ENCODE assay signal across 8 cellular contexts in genomic region chr1:6601865-6602668, GRCh38. TPM values are rescaled to one million over a fixed set of nuclear protein-coding genes. Genes with fewer than 3 reads are reported as not detected.
DNase-seq lines count a peak whose midpoint lies in the region; ATAC-seq and TF ChIP-seq lines count a peak whose summit lies in the region.

No MANE protein-coding gene starts in this region.

- H3K36me3 Mint-ChIP-seq in IgD-negative memory B cell (no peaks in the 10 kb centered on the region), nephron (ENCODE audit: low read depth) (peaks cover 7% of the 10 kb centered on the region)
- H3K36me3 Mint-ChIP-seq in activated CD8-positive, alpha-beta memory T cell treated with anti-CD3 and anti-CD28 coated beads, Interleukin-2, amount 10 ng/mL, durations not matched to agents 7 days and 5 days: peaks cover 16% of the 10 kb centered on the region

- H3K4me1 Mint-ChIP-seq in IgD-negative memory B cell (peaks cover 17 to 25% (median 18%) of the 10 kb centered on the region in 3 donors), nephron (peaks cover 43% of the 10 kb centered on the region)
- peaks cover 41% of the 10 kb centered on the region for H3K4me1 Mint-ChIP-seq in activated CD8-positive, alpha-beta memory T cell treated with anti-CD3 and anti-CD28 coated beads, Interleukin-2, amount 10 ng/mL, durations not matched to agents 7 days and 5 days

- H3K9me3 Mint-ChIP-seq in IgD-negative memory B cell (no peaks in the 10 kb centered on the region), nephron (no peaks in the 10 kb centered on the region)
- H3K9me3 Mint-ChIP-seq in activated CD8-positive, alpha-beta memory T cell treated with anti-CD3 and anti-CD28 coated beads, Interleukin-2, amount 10 ng/mL, durations not matched to agents 7 days and 5 days (ENCODE audit: low read depth): no peaks in the 10 kb centered on the region

- H3K27me3 Mint-ChIP-seq in IgD-negative memory B cell: no peaks in the 10 kb centered on the region
- no peaks in the 10 kb centered on the region for H3K27me3 Mint-ChIP-seq in activated CD8-positive, alpha-beta memory T cell treated with anti-CD3 and anti-CD28 coated beads, Interleukin-2, amount 10 ng/mL, durations not matched to agents 7 days and 5 days
- no peaks in the 10 kb centered on the region for H3K27me3 Mint-ChIP-seq in nephron (ENCODE audit: low read depth)

- no peak for TF ChIP-seq CTCF in fibroblast of pulmonary artery (IDR thresholded peaks at IDR 0.05; ENCODE audit: low read length, missing control alignments)
- TF ChIP-seq CTCF in nephron (IDR thresholded peaks at IDR 0.05; ENCODE audit: unreplicated experiment in 3 of 3): peak in 1 of 3 experiments; percentile 4

- DNase-seq in ELR (ENCODE audit: low read depth): peak; percentile 37
- DNase-seq in activated CD8-positive, alpha-beta memory T cell treated with anti-CD3 and anti-CD28 coated beads, Interleukin-2, amount 10 ng/mL, durations not matched to agents 7 days and 5 days: peak; percentile 79
- DNase-seq in fibroblast of pulmonary artery (ENCODE audit: low read depth): no peak
- no peak for DNase-seq in NK-92 (lab: John Stamatoyannopoulos, UW; ENCODE audit: unreplicated experiment)
- DNase-seq in dermis blood vessel endothelial cell: no peak

- CTCF ChIA-PET in activated CD8-positive, alpha-beta memory T cell treated with anti-CD3 and anti-CD28 coated beads, Interleukin-2, amount 10 ng/mL, durations not matched to agents 7 days and 5 days (lab: Charles Lee): interaction anchor here (0.8 to 2.8 kb wide), 11 partner anchors 10 to 114 kb away, joined by 3 to 13 read pairs (median 4); partner anchors contain the start of genes DNAJC11, NOL9, PHF13 and PLEKHG5

- H3K27ac Mint-ChIP-seq in IgD-negative memory B cell (peak overlapping the region in 2 of 3 donors; percentile 97 to 99), nephron (peak overlapping the region in 2 of 3 experiments; percentile 81 to 97)
- H3K27ac Mint-ChIP-seq in activated CD8-positive, alpha-beta memory T cell treated with anti-CD3 and anti-CD28 coated beads, Interleukin-2, amount 10 ng/mL, durations not matched to agents 7 days and 5 days: peak overlapping the region; percentile 94

- ATAC-seq in GM21447 (IDR thresholded peaks at IDR 0.05; ENCODE audit: unreplicated experiment): peak; percentile 24
- peak; percentile 52 for ATAC-seq in activated CD8-positive, alpha-beta memory T cell treated with anti-CD3 and anti-CD28 coated beads, Interleukin-2, amount 10 ng/mL, durations not matched to agents 7 days and 5 days

- H3K4me3 Mint-ChIP-seq in IgD-negative memory B cell (peak overlapping the region; percentile 95 to 100 (median 96)), nephron (peak overlapping the region; percentile 92 to 98 (median 98))
- H3K4me3 Mint-ChIP-seq in activated CD8-positive, alpha-beta memory T cell treated with anti-CD3 and anti-CD28 coated beads, Interleukin-2, amount 10 ng/mL, durations not matched to agents 7 days and 5 days: peak overlapping the region; percentile 95

- H3K4me3 ChIP-seq in fibroblast of pulmonary artery (replicated peaks; ENCODE audit: low read depth, low read length): peak overlapping the region; percentile 95

RNA-seq across cellular contexts. Expression of gene KLHL21, which starts 0.6 kb away (rescaled TPM):
- 12.1 TPM for polyA plus RNA-seq in IgD-negative memory B cell
- total RNA-seq in activated CD8-positive, alpha-beta memory T cell treated with anti-CD3 and anti-CD28 coated beads, Interleukin-2, amount 10 ng/mL, durations not matched to agents 7 days and 5 days: 10 to 100 TPM; 23.9 to 28.2 TPM
- total RNA-seq in dermis blood vessel endothelial cell: 25.9 and 31.7 TPM in 2 replicates

RNA-seq across cellular contexts. Expression of gene PHF13, which starts 11.5 kb away (rescaled TPM):
- polyA plus RNA-seq in IgD-negative memory B cell: 5.3 TPM
- total RNA-seq in activated CD8-positive, alpha-beta memory T cell treated with anti-CD3 and anti-CD28 coated beads, Interleukin-2, amount 10 ng/mL, durations not matched to agents 7 days and 5 days: 10 to 100 TPM; 10.7 to 15.9 TPM
- total RNA-seq in dermis blood vessel endothelial cell: 10.2 and 16.7 TPM in 2 replicates

RNA-seq across cellular contexts. Expression of gene ZBTB48, which starts 22.3 kb away (rescaled TPM):
- polyA plus RNA-seq in IgD-negative memory B cell: 21.4 TPM
- total RNA-seq in activated CD8-positive, alpha-beta memory T cell treated with anti-CD3 and anti-CD28 coated beads, Interleukin-2, amount 10 ng/mL, durations not matched to agents 7 days and 5 days: 10 to 100 TPM; 30.7 to 37.4 TPM
- total RNA-seq in dermis blood vessel endothelial cell: 12.0 and 22.5 TPM in 2 replicates

RNA-seq across cellular contexts. Expression of gene THAP3, which starts 22.6 kb away (rescaled TPM):
- 28.4 TPM for polyA plus RNA-seq in IgD-negative memory B cell
- 10 to 100 TPM; 24.3 to 24.4 TPM for total RNA-seq in activated CD8-positive, alpha-beta memory T cell treated with anti-CD3 and anti-CD28 coated beads, Interleukin-2, amount 10 ng/mL, durations not matched to agents 7 days and 5 days
- 19.9 and 23.5 TPM in 2 replicates for total RNA-seq in dermis blood vessel endothelial cell

RNA-seq across cellular contexts. Expression of gene TAS1R1, which starts 47.0 kb away (rescaled TPM):
- not detected for polyA plus RNA-seq in IgD-negative memory B cell
- total RNA-seq in activated CD8-positive, alpha-beta memory T cell treated with anti-CD3 and anti-CD28 coated beads, Interleukin-2, amount 10 ng/mL, durations not matched to agents 7 days and 5 days: not detected
- total RNA-seq in dermis blood vessel endothelial cell: under 0.01 TPM in 1 of 2 replicates, not detected in the other

Comparison
In these comparisons a context has a peak if more than half of its experiments do, and no peak if none do; other contexts are left out.
1. DNase-seq: peak in ELR (single experiment) and activated CD8-positive, alpha-beta memory T cell treated with anti-CD3 and anti-CD28 coated beads, Interleukin-2, amount 10 ng/mL, durations not matched to agents 7 days and 5 days (single experiment); none in fibroblast of pulmonary artery (single experiment), NK-92 (single experiment) and dermis blood vessel endothelial cell (single experiment).
2. Peak in every context shown above with its lines, with median percentiles within 50 percentile points of each other: H3K27ac Mint-ChIP-seq and H3K4me3 Mint-ChIP-seq.